Comparison of ENCODE assay signal across 27 cellular contexts in genomic region chr5:132016721-132017250, GRCh38. TPM values are rescaled to one million over a fixed set of nuclear protein-coding genes. Genes with fewer than 3 reads are reported as not detected.
DNase-seq lines count a peak whose midpoint lies in the region; ATAC-seq and TF ChIP-seq lines count a peak whose summit lies in the region.
"Had no signal": no experiment of that assay in that cellular context is flagged by ENCODE, and none has a peak within 500 bp of the region (broad histone marks: within the 10 kb centered on the region; RNA-seq: fewer than 3 reads in every experiment).

No MANE protein-coding gene starts in this region.

- DNase-seq in activated T-cell treated with anti-CD3 and anti-CD28 coated beads, Interleukin-2, amount 50 U/mL, for 1 hour, result peak; percentile 6
- no peak for DNase-seq in activated T-cell treated with anti-CD3 and anti-CD28 coated beads for 4 hours
- no peak for DNase-seq in T-helper 17 cell
- DNase-seq in lower leg skin (ENCODE audit: low spot score in 2 of 2), result peak; percentile 9 to 60
- DNase-seq in transverse colon, result peak; percentile 3
- no peak for DNase-seq in NCI-H748 (lab: John Stamatoyannopoulos, UW; ENCODE audit: unreplicated experiment)
- DNase-seq: AML-193; C1 segment of cervical spinal cord; CD8-positive, alpha-beta memory T cell; DMS 273 treated with DMSO at 0.1 percent for 48 hours; DMS79; EL; GDM1; HCEC 1CT; KBM-7; MG63; NCI-H1105 treated with DMSO at 0.1 percent for 48 hours; NCI-H146; NCI-H1930; NCI-H2107; NCI-H446; NCI-H524 treated with DMSO at 0.1 percent for 48 hours; SHP77 treated with DMSO at 0.1 percent for 48 hours had no signal

- no peak overlapping the region for H3K4me3 ChIP-seq in lower leg skin (ENCODE audit: low read depth, poor library complexity, severe bottlenecking)
- H3K4me3 ChIP-seq in transverse colon, result no peak overlapping the region
- H3K4me3 ChIP-seq: A549, MG63, Peyer's patch had no signal

- ATAC-seq in T-helper 17 cell, result no peak
- no peak for ATAC-seq in GM21360 (IDR thresholded peaks at IDR 0.05; ENCODE audit: unreplicated experiment)
- ATAC-seq: A549 had no signal

- no peaks in the 10 kb centered on the region for H3K36me3 Mint-ChIP-seq in T-helper 17 cell (ENCODE audit: low read depth)
- H3K36me3 Mint-ChIP-seq: CD8-positive, alpha-beta memory T cell had no signal

- H3K36me3 ChIP-seq in transverse colon, result no peaks in the 10 kb centered on the region
- H3K36me3 ChIP-seq: MG63, Peyer's patch had no signal

- in situ Hi-C loops in transverse colon (cut with MboI; ENCODE audit: low pct_ligation_motif_present in 1 of 4, low pct_unique_long_range_greater_than_20kb in 1 of 4, low sequenced_read_pairs in 3 of 4), result loop anchor here in 1 of 4 donors (25.0 kb wide), 1 partner anchor 579 kb away; no protein-coding TSS in a partner anchor

- no peak for TF ChIP-seq EP300 in transverse colon (IDR thresholded peaks at IDR 0.05; ENCODE audit: low read depth)

- H3K4me3 Mint-ChIP-seq in T-helper 17 cell, result no peak overlapping the region

- peaks cover 45% of the 10 kb centered on the region for H3K27me3 ChIP-seq in transverse colon

- TF ChIP-seq POLR2A in lower leg skin (IDR thresholded peaks at IDR 0.05) (no peak), transverse colon (IDR thresholded peaks at IDR 0.05) (no peak)

- peaks cover 0 to 3% (median 1%) of the 10 kb centered on the region in 4 donors for H3K4me1 ChIP-seq in transverse colon
- H3K4me1 ChIP-seq: A549 had no signal

- TF ChIP-seq CTCF in lower leg skin (IDR thresholded peaks at IDR 0.05) (no peak), transverse colon (IDR thresholded peaks at IDR 0.05) (no peak)

- peaks cover 42% of the 10 kb centered on the region for H3K4me1 Mint-ChIP-seq in T-helper 17 cell

- intact Hi-C loops in lower leg skin (cut with DNase I; ENCODE audit: low total_unique reads) (no loop called here), transverse colon (cut with DNase I; ENCODE audit: low total_unique reads) (no loop called here)

- H3K27me3 Mint-ChIP-seq in T-helper 17 cell, result peaks cover 11% of the 10 kb centered on the region

- peak overlapping the region; percentile 93 for H3K27ac Mint-ChIP-seq in T-helper 17 cell

- no peak overlapping the region for H3K27ac ChIP-seq in transverse colon
- H3K27ac ChIP-seq: A549, Peyer's patch had no signal

- H3K9me3 ChIP-seq in T-helper 17 cell (ENCODE audit: control insufficient read depth, low read length, poor library complexity, severe bottlenecking) (no peaks in the 10 kb centered on the region), transverse colon (no peaks in the 10 kb centered on the region)
- H3K9me3 ChIP-seq: A549, MG63, Peyer's patch had no signal

- WGBS in lower leg skin, 2 donors, result 78 to 85% methylated on average over 3 of the region's 3 CpGs
- 85 to 88% methylated on average over 3 of the region's 3 CpGs for WGBS in transverse colon (ENCODE audit: low coverage in 1 of 2), 2 donors

RNA-seq across cellular contexts. Expression of gene ACSL6, which starts 5.3 kb away (rescaled TPM):
- total RNA-seq in T-helper 17 cell (10 to 100 TPM; 18.0 to 22.2 TPM), lower leg skin (under 1 TPM in 3 of 4 donors, not detected in 1; 0.27 to 0.59 (median 0.32) TPM), transverse colon (under 1 TPM in 2 of 4 donors, not detected in 2; 0.41 to 0.64 TPM)

RNA-seq across cellular contexts. Expression of gene IL3, which starts 43.7 kb away (rescaled TPM):
- total RNA-seq in T-helper 17 cell, result not detected
- not detected for total RNA-seq in lower leg skin
- not detected for total RNA-seq in transverse colon
- total RNA-seq: H1, Peyer's patch had no signal

RNA-seq across cellular contexts. Expression of gene CSF2, which starts 56.8 kb away (rescaled TPM):
- not detected for total RNA-seq in T-helper 17 cell
- not detected for total RNA-seq in lower leg skin
- total RNA-seq in transverse colon, result not detected
- total RNA-seq: H1, Peyer's patch had no signal

Comparison
In these comparisons a context has a peak if more than half of its experiments do, and no peak if none do; other contexts are left out.
1. DNase-seq: peak in activated T-cell treated with anti-CD3 and anti-CD28 coated beads, Interleukin-2, amount 50 U/mL, for 1 hour (single experiment), lower leg skin (2 of 2) and transverse colon (single experiment); none in activated T-cell treated with anti-CD3 and anti-CD28 coated beads for 4 hours (single experiment), T-helper 17 cell (0 of 3) and NCI-H748 (single experiment).
2. RNA of gene ACSL6, which starts 5.3 kb away (total RNA-seq): 18.0 to 22.2 TPM in T-helper 17 cell; 0.41 to 0.64 TPM in transverse colon and 0.27 to 0.59 TPM in lower leg skin; every median in the first group is over 10 times any median in the second.